ENCODE assay signal across 13 cellular contexts in the genomic region with DNA sequence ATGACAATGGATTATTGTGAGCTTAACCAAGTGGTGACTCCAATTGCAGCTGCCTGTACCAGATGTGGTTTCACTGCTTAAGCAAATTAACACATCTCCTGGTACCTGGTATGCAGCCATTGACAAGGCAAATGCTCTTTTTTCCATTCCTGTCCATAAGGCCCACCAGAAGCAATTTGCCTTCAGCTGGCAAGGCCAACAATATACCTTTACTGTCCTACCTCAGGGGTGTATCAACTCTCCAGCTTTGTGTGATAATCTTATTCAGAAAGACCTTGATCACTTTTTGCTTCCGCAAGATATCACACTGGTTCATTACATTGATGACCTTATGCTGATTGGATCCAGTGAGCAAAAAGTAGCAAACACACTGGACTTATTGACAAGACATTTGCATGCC. TPM values are rescaled to one million over a fixed set of nuclear protein-coding genes. Genes with fewer than 3 reads are reported as not detected.
"Had no signal": no experiment of that assay in that cellular context is flagged by ENCODE, and none has a peak within 500 bp of the region (broad histone marks: within the 10 kb centered on the region; RNA-seq: fewer than 3 reads in every experiment).

No MANE protein-coding gene starts in this region.

RNA-seq across cellular contexts. Expression of a gene that starts 23.7 kb away (rescaled TPM):
- total RNA-seq: activated B cell treated with CpG ODN at 0.5 μM for 24 hours; activated CD4-positive, alpha-beta memory T cell treated with anti-CD3 and anti-CD28 coated beads, Interleukin-2, amount 10 ng/mL, durations not matched to agents 7 days and 5 days; activated CD4-positive, alpha-beta T cell treated with anti-CD3 and anti-CD28 coated beads, Interleukin-2, amount 10 ng/mL, durations not matched to agents 24 days and 14 days; activated CD4-positive, alpha-beta T cell treated with anti-CD3 and anti-CD28 coated beads, Interleukin-2, amount 10 ng/mL, durations not matched to agents 7 days and 5 days; activated CD8-positive, alpha-beta memory T cell treated with anti-CD3 and anti-CD28 coated beads for 36 hours; activated CD8-positive, alpha-beta memory T cell treated with anti-CD3 and anti-CD28 coated beads, Interleukin-2, amount 10 ng/mL, durations not matched to agents 7 days and 5 days; activated CD8-positive, alpha-beta T cell treated with anti-CD3 and anti-CD28 coated beads for 36 hours; activated CD8-positive, alpha-beta T cell treated with anti-CD3 and anti-CD28 coated beads, Interleukin-2, amount 10 ng/mL, durations not matched to agents 7 days and 5 days; T-helper 1 cell treated with Interleukin-12 subunit alpha and Interleukin-12 subunit beta and Interleukin-4 antibody, amounts not matched to agents 30 ng/mL and 1 ng/mL, for 36 hours; T-helper 2 cell treated with Interferon-gamma antibody and Interleukin-4, amounts not matched to agents 100 ng/mL and 5 ng/mL, for 36 hours had no signal

RNA-seq across cellular contexts. Expression of a gene that starts 41.2 kb away (rescaled TPM):
- total RNA-seq: activated B cell treated with CpG ODN at 0.5 μM for 24 hours; activated CD4-positive, alpha-beta memory T cell treated with anti-CD3 and anti-CD28 coated beads for 36 hours; activated CD4-positive, alpha-beta memory T cell treated with anti-CD3 and anti-CD28 coated beads, Interleukin-2, amount 10 ng/mL, durations not matched to agents 7 days and 5 days; activated CD4-positive, alpha-beta T cell treated with anti-CD3 and anti-CD28 coated beads for 36 hours; activated CD4-positive, alpha-beta T cell treated with anti-CD3 and anti-CD28 coated beads, Interleukin-2, amount 10 ng/mL, durations not matched to agents 24 days and 14 days; activated CD4-positive, alpha-beta T cell treated with anti-CD3 and anti-CD28 coated beads, Interleukin-2, amount 10 ng/mL, durations not matched to agents 7 days and 5 days; activated CD8-positive, alpha-beta memory T cell treated with anti-CD3 and anti-CD28 coated beads for 36 hours; activated CD8-positive, alpha-beta memory T cell treated with anti-CD3 and anti-CD28 coated beads, Interleukin-2, amount 10 ng/mL, durations not matched to agents 7 days and 5 days; activated CD8-positive, alpha-beta T cell treated with anti-CD3 and anti-CD28 coated beads for 36 hours; activated CD8-positive, alpha-beta T cell treated with anti-CD3 and anti-CD28 coated beads, Interleukin-2, amount 10 ng/mL, durations not matched to agents 7 days and 5 days; T-cell; T-helper 1 cell treated with Interleukin-12 subunit alpha and Interleukin-12 subunit beta and Interleukin-4 antibody, amounts not matched to agents 30 ng/mL and 1 ng/mL, for 36 hours; T-helper 2 cell treated with Interferon-gamma antibody and Interleukin-4, amounts not matched to agents 100 ng/mL and 5 ng/mL, for 36 hours had no signal
